12 cellular contexts compared by ENCODE assay signal in the genomic region with DNA sequence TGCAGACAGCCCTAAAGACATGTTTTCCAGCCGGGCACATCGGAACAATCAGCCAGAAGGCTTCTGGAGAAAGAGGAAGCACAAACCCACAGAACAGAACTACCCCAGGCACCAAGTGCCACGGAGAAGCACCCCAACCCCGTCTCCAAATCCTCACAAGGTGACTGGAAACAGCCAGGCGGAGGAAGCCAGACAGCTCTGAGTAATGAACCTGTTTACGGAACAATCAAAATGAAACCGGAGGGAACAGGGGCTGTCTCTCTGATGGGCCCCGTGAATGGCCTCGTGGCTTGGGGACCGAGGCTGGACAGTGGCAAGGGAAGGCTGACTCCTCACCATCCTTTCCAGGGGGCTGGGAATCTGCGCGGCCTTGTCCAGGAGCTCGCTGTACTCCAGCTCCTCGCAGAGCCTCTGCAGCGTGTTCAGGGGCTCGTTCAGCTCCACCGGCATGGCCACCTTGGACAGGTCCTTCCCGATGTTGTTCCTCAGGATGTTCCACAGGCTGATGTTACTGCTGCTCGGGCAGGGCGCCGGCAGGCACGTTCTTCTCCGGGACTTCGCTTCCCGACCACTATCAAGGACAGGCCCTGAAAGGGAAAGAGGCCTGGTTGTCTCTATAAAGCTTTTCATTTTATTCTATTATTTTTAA.
A peak's percentile ranks its signal among the peaks of the same experiment; 100 is the strongest.
DNase-seq lines count a peak whose midpoint lies in the region; ATAC-seq, FAIRE-seq and TF ChIP-seq lines count a peak whose summit lies in the region.
"Had no signal": no experiment of that assay in that cellular context is flagged by ENCODE, and none has a peak within 500 bp of the region (broad histone marks: within the 10 kb centered on the region; RNA-seq: fewer than 3 reads in every experiment).

No MANE protein-coding gene starts in this region.

- H3K27ac ChIP-seq in epithelial cell of prostate = peak overlapping the region; percentile 98
- peak overlapping the region; percentile 17 for H3K27ac ChIP-seq in upper lobe of right lung
- H3K27ac ChIP-seq: tibial artery had no signal

- H3K27me3 ChIP-seq in upper lobe of right lung = no peaks in the 10 kb centered on the region
- H3K27me3 ChIP-seq: tibial artery had no signal

- H3K4me3 ChIP-seq in upper lobe of right lung = no peak overlapping the region
- H3K4me3 ChIP-seq: tibial artery had no signal

- H3K9me3 ChIP-seq in upper lobe of right lung = no peaks in the 10 kb centered on the region
- H3K9me3 ChIP-seq: tibial artery had no signal

- no peak for FAIRE-seq in frontal cortex (lab: Jason Lieb, UNC)
- FAIRE-seq: TTC549 had no signal

- intact Hi-C loops in Right ventricle myocardium superior (cut with DNase I) (no loop called here), Right ventricle myocardium inferior (cut with DNase I) (no loop called here), upper lobe of right lung (cut with DNase I) (no loop called here)

- H3K36me3 ChIP-seq in upper lobe of right lung = no peaks in the 10 kb centered on the region
- H3K36me3 ChIP-seq: tibial artery had no signal

- TF ChIP-seq CTCF in upper lobe of right lung (IDR thresholded peaks at IDR 0.05) = no peak

- DNase-seq in Right ventricle myocardium superior = peak; percentile 45
- no peak for DNase-seq in Right ventricle myocardium inferior (ENCODE audit: missing footprints)
- no peak for DNase-seq in epithelial cell of prostate (ENCODE audit: low read depth, low spot score)
- DNase-seq in upper lobe of right lung = no peak
- no peak for DNase-seq in 8988T
- DNase-seq in frontal cortex (ENCODE audit: low spot score in 2 of 2) = no peak
- no peak for DNase-seq in NCI-H748 treated with DMSO at 0.1 percent for 48 hours (lab: John Stamatoyannopoulos, UW)
- DNase-seq: ACHN, NCI-H1694 treated with DMSO at 0.1 percent for 48 hours had no signal

- no peak for ATAC-seq in Right ventricle myocardium superior (ENCODE audit: poor library complexity)
- ATAC-seq in Right ventricle myocardium inferior = no peak
- peak; percentile 48 for ATAC-seq in HG03175 (IDR thresholded peaks at IDR 0.05; ENCODE audit: unreplicated experiment)
- ATAC-seq in upper lobe of right lung = peak; percentile 77

- H3K4me1 ChIP-seq in upper lobe of right lung = peaks cover 4% of the 10 kb centered on the region

Comparison
In these comparisons a context has a peak if more than half of its experiments do, and no peak if none do; other contexts are left out.
1. ATAC-seq: peak in HG03175 (single experiment) and upper lobe of right lung (single experiment); none in Right ventricle myocardium superior (single experiment) and Right ventricle myocardium inferior (single experiment).